Comparison of ENCODE assay signal across 8 cellular contexts in the genomic region with DNA sequence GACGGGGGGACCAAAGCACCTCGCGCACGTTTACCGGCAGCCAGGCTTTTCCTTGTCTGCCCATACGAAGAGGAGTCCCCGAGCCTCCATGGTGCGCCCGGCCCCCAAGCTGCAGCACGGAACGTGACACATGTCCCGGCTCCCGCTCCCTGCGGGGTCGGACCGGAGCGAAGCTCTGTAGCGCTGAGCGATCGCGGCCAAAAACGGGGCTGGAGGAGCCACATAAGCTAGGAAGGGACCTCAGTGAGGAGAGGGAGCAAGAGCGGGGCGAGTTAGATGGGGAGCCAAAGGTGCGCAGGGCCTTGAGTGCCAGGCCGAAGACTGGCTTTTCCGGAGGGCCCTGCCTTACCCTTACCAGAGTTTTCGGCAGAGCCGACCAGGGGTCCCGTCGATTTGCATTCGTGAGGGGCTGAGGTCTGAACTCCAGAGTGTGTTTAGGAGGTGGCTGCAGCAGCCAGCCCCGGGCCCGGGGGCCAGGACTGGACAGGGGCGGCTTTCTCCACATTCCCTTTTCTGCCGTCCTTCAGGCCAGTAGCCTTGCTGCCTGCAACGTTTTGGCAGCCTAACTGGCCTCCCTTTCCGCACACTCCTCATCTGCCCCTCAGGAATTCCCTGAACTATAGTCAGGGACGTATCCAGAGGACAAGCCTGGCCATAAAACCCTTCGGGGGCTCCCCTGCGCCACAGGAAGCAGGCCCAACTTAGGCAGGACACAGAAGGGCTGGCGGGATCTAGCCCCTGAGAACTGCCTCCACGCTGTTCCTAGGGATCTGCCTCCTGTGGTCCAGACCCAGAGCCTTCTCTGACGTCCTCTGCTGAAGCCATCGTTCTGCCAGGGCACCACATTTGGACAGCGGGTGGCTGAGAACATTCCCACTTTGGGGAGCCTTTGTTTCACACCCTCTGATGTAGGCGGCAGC. TPM values are rescaled to one million over a fixed set of nuclear protein-coding genes. Genes with fewer than 3 reads are reported as not detected.
DNase-seq lines count a peak whose midpoint lies in the region; ATAC-seq and TF ChIP-seq lines count a peak whose summit lies in the region.

No MANE protein-coding gene starts in this region.

- H3K4ac ChIP-seq in trophoblast cell (ENCODE audit: low read depth, low read length): peak overlapping the region; percentile 38

- CTCF ChIA-PET in activated B cell treated with CpG ODN at 0.5 μM for 24 hours (lab: Charles Lee): interaction anchor here (0.9 kb wide), 1 partner anchor 152 kb away, joined by 3 read pairs; no protein-coding TSS in a partner anchor

- peak overlapping the region; percentile 91 for H3K9ac ChIP-seq in trophoblast cell (ENCODE audit: low read length)

- H3K4me3 ChIP-seq in trophoblast cell (ENCODE audit: low read depth, low read length): peak overlapping the region; percentile 81

- H3K9me3 Mint-ChIP-seq in activated B cell treated with CpG ODN at 0.5 μM for 24 hours: no peaks in the 10 kb centered on the region

- H3K14ac ChIP-seq in trophoblast cell (ENCODE audit: low read length): peak overlapping the region; percentile 88

- H3K23ac ChIP-seq in trophoblast cell (ENCODE audit: low read length): no peak overlapping the region

- H3K18ac ChIP-seq in trophoblast cell (ENCODE audit: low read length): peak overlapping the region; percentile 28

- H3K27ac Mint-ChIP-seq in activated B cell treated with CpG ODN at 0.5 μM for 24 hours: peak overlapping the region; percentile 92

- peak overlapping the region; percentile 85 for H4K8ac ChIP-seq in trophoblast cell (ENCODE audit: low read depth, low read length)

- no peak overlapping the region for H3K27ac ChIP-seq in trophoblast cell (ENCODE audit: low read depth, low read length)

- H2AFZ ChIP-seq in trophoblast cell (ENCODE audit: insufficient read depth, low read length, poor library complexity): peak overlapping the region; percentile 8

- peak overlapping the region; percentile 10 for H2BK120ac ChIP-seq in trophoblast cell (ENCODE audit: insufficient read depth, low read length, poor library complexity)

- H3K36me3 ChIP-seq in trophoblast cell (ENCODE audit: control insufficient read depth in 1 of 2, insufficient read depth in 2 of 2, low read length in 2 of 2): peaks cover 32 to 40% of the 10 kb centered on the region in 2 experiments

- H3K4me3 Mint-ChIP-seq in activated B cell treated with CpG ODN at 0.5 μM for 24 hours: peak overlapping the region; percentile 94

- intact Hi-C loops in activated B cell treated with CpG ODN at 0.5 μM for 24 hours (cut with micrococcal nuclease): loop anchor here (1.0 kb wide), 5 partner anchors 71 to 325 kb away; partner anchors contain the start of genes ABCD1, BCAP31, HAUS7 and TMEM187

- peak overlapping the region; percentile 22 for H2BK5ac ChIP-seq in trophoblast cell (ENCODE audit: low read depth, low read length, poor library complexity)

- peaks cover 19% of the 10 kb centered on the region for H3K4me1 Mint-ChIP-seq in activated B cell treated with CpG ODN at 0.5 μM for 24 hours

- no peak overlapping the region for H2BK12ac ChIP-seq in trophoblast cell (ENCODE audit: low read length)

- peak overlapping the region; percentile 32 for H2AK5ac ChIP-seq in trophoblast cell (ENCODE audit: low read length)

- peaks cover 0 to 5% of the 10 kb centered on the region in 2 experiments for H3K4me1 ChIP-seq in trophoblast cell (ENCODE audit: control insufficient read depth in 1 of 2, insufficient read depth in 2 of 2, low read length in 2 of 2)

- no peaks in the 10 kb centered on the region for H3K9me3 ChIP-seq in trophoblast cell (ENCODE audit: insufficient read depth, low read depth, low read length)

- no CpG with 5 or more reads among the region's 47 CpGs for WGBS in trophoblast cell (ENCODE audit: extremely low coverage, insufficient coverage, insufficient read length)

- H3K27me3 ChIP-seq in trophoblast cell (ENCODE audit: insufficient read depth, low read length): no peaks in the 10 kb centered on the region

- H4K91ac ChIP-seq in trophoblast cell (ENCODE audit: low read depth, low read length): peak overlapping the region; percentile 81

- peaks cover 9% of the 10 kb centered on the region for H3K79me2 ChIP-seq in trophoblast cell (ENCODE audit: control insufficient read depth, insufficient read depth, low read length, poor library complexity)

- DNase-seq in activated CD4-positive, CD25-positive, alpha-beta regulatory T cell treated with anti-CD3 and anti-CD28 coated beads, Interleukin-2, amount 50 U/mL, for 72 hours: peak; percentile 37
- DNase-seq in activated B cell treated with CpG ODN at 0.5 μM for 24 hours: no peak
- peak; percentile 4 for DNase-seq in fibroblast of peridontal ligament (ENCODE audit: extremely low read depth)
- peak in 1 of 2 donors; percentile 28 for DNase-seq in trophoblast cell
- no peak for DNase-seq in COLO829 (ENCODE audit: low spot score)
- DNase-seq in NCI-H187 treated with DMSO at 0.1 percent for 48 hours (lab: John Stamatoyannopoulos, UW): no peak
- DNase-seq in retina: no peak

- TF ChIP-seq CTCF in activated B cell treated with CpG ODN at 0.5 μM for 24 hours (IDR thresholded peaks at IDR 0.05): no peak

- H3K27me3 Mint-ChIP-seq in activated B cell treated with CpG ODN at 0.5 μM for 24 hours: no peaks in the 10 kb centered on the region

- POLR2A ChIA-PET in activated B cell treated with CpG ODN at 0.5 μM for 24 hours (lab: Charles Lee): interaction anchor here (0.7 to 2.3 kb wide), 14 partner anchors 15 to 751 kb away, joined by 3 to 52 read pairs (median 4); partner anchors contain the start of genes ARHGAP4, G6PD, HCFC1 and MECP2

- H3K36me3 Mint-ChIP-seq in activated B cell treated with CpG ODN at 0.5 μM for 24 hours (ENCODE audit: low read depth): peaks cover 33% of the 10 kb centered on the region

- H4K12ac ChIP-seq in trophoblast cell (ENCODE audit: low read depth, low read length): peak overlapping the region; percentile 24

- H3K4me2 ChIP-seq in trophoblast cell (ENCODE audit: low read length): peak overlapping the region; percentile 75

- H3K79me1 ChIP-seq in trophoblast cell (ENCODE audit: low read length): peaks cover 10% of the 10 kb centered on the region

- ATAC-seq in activated CD4-positive, CD25-positive, alpha-beta regulatory T cell treated with anti-CD3 and anti-CD28 coated beads, Interleukin-2, amount 50 U/mL, for 24 hours: no peak
- peak; percentile 6 for ATAC-seq in activated B cell treated with CpG ODN at 0.5 μM for 24 hours (ENCODE audit: low read depth)

RNA-seq across cellular contexts. Expression of gene SSR4, which starts 0.7 kb away (rescaled TPM):
- total RNA-seq in activated B cell treated with CpG ODN at 0.5 μM for 24 hours: 160 and 175 TPM in 2 replicates
- 386 and 412 TPM in 2 replicates for polyA plus RNA-seq in trophoblast cell (2013)

RNA-seq across cellular contexts. Expression of gene IDH3G, which starts 1.0 kb away (rescaled TPM):
- total RNA-seq in activated B cell treated with CpG ODN at 0.5 μM for 24 hours: 58.5 and 60.3 TPM in 2 replicates
- 51.1 and 53.7 TPM in 2 replicates for polyA plus RNA-seq in trophoblast cell (2013)

RNA-seq across cellular contexts. Expression of gene SRPK3, which starts 14.3 kb away (rescaled TPM):
- not detected in 2 replicates for total RNA-seq in activated B cell treated with CpG ODN at 0.5 μM for 24 hours
- polyA plus RNA-seq in trophoblast cell (2013): not detected in 2 replicates

RNA-seq across cellular contexts. Expression of gene PLXNB3, which starts 31.1 kb away (rescaled TPM):
- not detected in 2 replicates for total RNA-seq in activated B cell treated with CpG ODN at 0.5 μM for 24 hours
- 0.23 and 0.33 TPM in 2 replicates for polyA plus RNA-seq in trophoblast cell (2013)

RNA-seq across cellular contexts. Expression of gene PDZD4, which starts 35.2 kb away (rescaled TPM):
- 0.07 TPM in 1 of 2 replicates, not detected in the other for total RNA-seq in activated B cell treated with CpG ODN at 0.5 μM for 24 hours
- 0.18 and 0.29 TPM in 2 replicates for polyA plus RNA-seq in trophoblast cell (2013)

Comparison
In these comparisons a context has a peak if more than half of its experiments do, and no peak if none do; other contexts are left out.
1. DNase-seq: peak in activated CD4-positive, CD25-positive, alpha-beta regulatory T cell treated with anti-CD3 and anti-CD28 coated beads, Interleukin-2, amount 50 U/mL, for 72 hours (single experiment) and fibroblast of peridontal ligament (single experiment); none in activated B cell treated with CpG ODN at 0.5 μM for 24 hours (single experiment), COLO829 (single experiment), NCI-H187 treated with DMSO at 0.1 percent for 48 hours (single experiment) and retina (single experiment).